In the genomic region with DNA sequence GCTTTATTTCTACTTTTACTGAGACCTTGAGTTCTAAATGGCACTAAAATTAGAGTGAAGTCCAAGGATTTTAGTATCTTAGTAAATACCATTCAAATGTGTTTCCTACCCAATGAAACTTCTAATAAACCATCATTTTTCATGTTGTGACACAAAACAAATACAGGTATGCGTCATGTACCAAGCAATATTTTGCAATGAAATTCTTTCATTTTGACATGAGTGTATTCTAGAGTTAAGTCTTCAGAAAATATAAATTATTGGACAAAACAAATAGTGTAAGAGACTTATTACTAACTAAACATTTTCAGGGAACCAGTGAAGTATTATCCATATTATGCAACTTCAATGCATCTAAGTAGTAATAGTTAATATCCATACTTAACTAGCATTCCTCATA, we compare ENCODE assay signal across 8 cellular contexts.
"Had no signal": no experiment of that assay in that cellular context is flagged by ENCODE, and none has a peak within 500 bp of the region (broad histone marks: within the 10 kb centered on the region; RNA-seq: fewer than 3 reads in every experiment).

No MANE protein-coding gene starts in this region.

- ATAC-seq: GM12878 had no signal

- H3K4me3 ChIP-seq: GM12878 had no signal

- FAIRE-seq: G401.6, GM12878, GM12891, GM12892, GM18507, GM19239 had no signal

- DNase-seq: GDM1, GF-D8 had no signal
